Comparison of ENCODE assay signal across 1 cellular context in genomic region chr11:67563354-67564114, GRCh38.
TF ChIP-seq lines count a peak whose summit lies in the region.

No MANE protein-coding gene starts in this region.

TF ChIP-seq in K562, 482 proteins besides CTCF, POLR2A, EP300 and RAD21 (continues in another document):
- TF ChIP-seq KAT7 (CRISPR knock-in tag; IDR thresholded peaks at IDR 0.05; ENCODE audit: borderline replicate concordance): no peak
- TF ChIP-seq SRSF7 (optimal IDR thresholded peaks at IDR 0.05; ENCODE audit: low read depth, low read length): no peak
- no peak for TF ChIP-seq ZNF740 (CRISPR knock-in tag; IDR thresholded peaks at IDR 0.05)
- peak in 1 of 2 experiments; percentile 95; a peak in 2 of 4 replicates for TF ChIP-seq ZNF740 (tag; IDR thresholded peaks at IDR 0.05)
- TF ChIP-seq HES1 (IDR thresholded peaks at IDR 0.05; ENCODE audit: low read depth): no peak
- TF ChIP-seq ZFP91 (CRISPR knock-in tag; IDR thresholded peaks at IDR 0.05): no peak
- no peak for TF ChIP-seq TBP (optimal IDR thresholded peaks at IDR 0.05; ENCODE audit: low read depth, low read length)
- peak; percentile 49 for TF ChIP-seq CREM (IDR thresholded peaks at IDR 0.05; ENCODE audit: low read depth)
- no peak for TF ChIP-seq PKNOX1 (IDR thresholded peaks at IDR 0.05)
- TF ChIP-seq MGA (IDR thresholded peaks at IDR 0.05): peak; percentile 24; the same call in 1 of the 2 replicates
- TF ChIP-seq ZNF551 (CRISPR knock-in tag; IDR thresholded peaks at IDR 0.05): no peak
- TF ChIP-seq ZNF655 (CRISPR knock-in tag; IDR thresholded peaks at IDR 0.05): no peak
- peak; percentile 81 for TF ChIP-seq ZNF707 (CRISPR knock-in tag; conservative IDR thresholded peaks at IDR 0.05)
- no peak for TF ChIP-seq CBX5 (IDR thresholded peaks at IDR 0.05; ENCODE audit: borderline replicate concordance, low read depth)
- TF ChIP-seq NR4A1 (CRISPR knock-in tag; IDR thresholded peaks at IDR 0.05): peak; percentile 62; the same call in 1 of the 2 replicates
- peak; percentile 98 for TF ChIP-seq NR4A1 (tag; IDR thresholded peaks at IDR 0.05)
- TF ChIP-seq EP400 (IDR thresholded peaks at IDR 0.05): 0 out of 2 replicates have a peak, but pooled peaks have one; percentile 32
- TF ChIP-seq GATAD2A (IDR thresholded peaks at IDR 0.05): 0 out of 2 replicates have a peak, but pooled peaks have one; percentile 29
- peak; percentile 85 for TF ChIP-seq ZNF79 (CRISPR knock-in tag; IDR thresholded peaks at IDR 0.05; ENCODE audit: low read depth)
- no peak; the same call in 1 of the 2 replicates for TF ChIP-seq CEBPG (CRISPR knock-in tag; IDR thresholded peaks at IDR 0.05)
- 0 out of 4 replicates have a peak, but pooled peaks of 1 of the 2 experiments have one; percentile 4 for TF ChIP-seq CEBPG (tag; conservative IDR thresholded peaks at IDR 0.05 in 1 of 2, IDR thresholded peaks at IDR 0.05 in 1 of 2)
- TF ChIP-seq VEZF1 (CRISPR knock-in tag; IDR thresholded peaks at IDR 0.05): no peak
- peak; percentile 80; the same call in 1 of the 2 replicates for TF ChIP-seq ATF7 (IDR thresholded peaks at IDR 0.05)
- no peak for TF ChIP-seq TRIM25 (IDR thresholded peaks at IDR 0.05; ENCODE audit: borderline replicate concordance)
- no peak for TF ChIP-seq NCOA2 (IDR thresholded peaks at IDR 0.05; ENCODE audit: partially characterized antibody in 2 of 2)
- TF ChIP-seq STAT5B (CRISPR knock-in tag; IDR thresholded peaks at IDR 0.05): peak; percentile 81
- TF ChIP-seq ILF3 (IDR thresholded peaks at IDR 0.05; ENCODE audit: borderline replicate concordance): no peak
- TF ChIP-seq FOS (IDR thresholded peaks at IDR 0.05; ENCODE audit: extremely low read depth, insufficient read length): no peak
- TF ChIP-seq CREB3L1 (IDR thresholded peaks at IDR 0.05; ENCODE audit: borderline replicate concordance, low read depth): no peak
- TF ChIP-seq HDAC2 (IDR thresholded peaks at IDR 0.05): no peak
